In genomic region chr5:80387063-80387768, GRCh38 we compare ENCODE assay signal across 1 cellular context.
TF ChIP-seq lines count a peak whose summit lies in the region.

No MANE protein-coding gene starts in this region.

TF ChIP-seq in GM23338, 12 proteins besides CTCF, POLR2A, EP300 and RAD21 (continued from another document):
- TF ChIP-seq ZNF462 (CRISPR knock-in tag; IDR thresholded peaks at IDR 0.05) = no peak
- TF ChIP-seq CREB1 (CRISPR knock-in tag; IDR thresholded peaks at IDR 0.05; ENCODE audit: low read depth) = no peak
- no peak for TF ChIP-seq EZH2phosphoT487 (IDR thresholded peaks at IDR 0.05; ENCODE audit: unreplicated experiment)
- TF ChIP-seq ZNF114 (CRISPR knock-in tag; IDR thresholded peaks at IDR 0.05) = no peak
- no peak for TF ChIP-seq ZNF331 (CRISPR knock-in tag; IDR thresholded peaks at IDR 0.05; ENCODE audit: low read depth)
- no peak for TF ChIP-seq STAT1 (IDR thresholded peaks at IDR 0.05; ENCODE audit: unreplicated experiment)
- TF ChIP-seq EZH2 (IDR thresholded peaks at IDR 0.05; ENCODE audit: low read depth, unreplicated experiment) = no peak
- TF ChIP-seq POLR2AphosphoS5 (IDR thresholded peaks at IDR 0.05; ENCODE audit: low read depth) = no peak
